Comparison of ENCODE assay signal across 1 cellular context in the genomic region with DNA sequence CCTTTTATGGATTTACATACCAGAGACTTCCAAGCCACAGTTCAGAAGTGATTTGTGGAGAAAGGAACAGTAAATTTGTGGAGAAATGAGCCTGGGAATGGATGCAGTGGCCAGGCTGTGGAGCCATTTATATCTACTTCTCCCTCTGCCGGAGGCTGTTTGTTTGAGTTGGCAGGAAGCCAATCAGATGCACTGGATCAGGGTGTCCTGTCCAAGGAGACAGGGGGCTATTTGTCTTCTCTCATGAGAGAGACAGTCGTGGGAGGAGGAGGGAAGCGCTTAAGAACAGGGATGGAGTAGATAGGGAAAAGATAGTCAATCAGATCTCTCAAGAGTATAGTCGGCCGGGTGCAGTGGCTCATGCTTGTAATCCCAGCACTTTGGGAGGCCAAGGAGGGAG.
A peak's percentile ranks its signal among the peaks of the same experiment; 100 is the strongest.
TF ChIP-seq lines count a peak whose summit lies in the region.

No MANE protein-coding gene starts in this region.

TF ChIP-seq in HEK293, 187 proteins besides CTCF, POLR2A, EP300 and RAD21 (continued from another document):
- TF ChIP-seq ZNF211 (tag by site-specific recombination; IDR thresholded peaks at IDR 0.05; ENCODE audit: low read depth) (no peak), ZNF629 (tag by site-specific recombination; IDR thresholded peaks at IDR 0.05) (no peak), ZBTB48 (tag by site-specific recombination; IDR thresholded peaks at IDR 0.05) (no peak), KLF16 (tag by site-specific recombination; IDR thresholded peaks at IDR 0.05) (no peak), KLF1 (tag by site-specific recombination; IDR thresholded peaks at IDR 0.05) (no peak), ZNF23 (tag by site-specific recombination; IDR thresholded peaks at IDR 0.05; ENCODE audit: borderline replicate concordance) (no peak), ZEB2 (tag by site-specific recombination; IDR thresholded peaks at IDR 0.05) (peak; percentile 66; the same call in 1 of the 2 replicates), ZNF701 (tag by site-specific recombination; IDR thresholded peaks at IDR 0.05) (no peak), ZNF521 (tag by site-specific recombination; IDR thresholded peaks at IDR 0.05) (no peak), ZNF48 (tag by site-specific recombination; IDR thresholded peaks at IDR 0.05) (no peak), ZNF114 (tag by site-specific recombination; IDR thresholded peaks at IDR 0.05) (no peak), ZNF501 (tag by site-specific recombination; IDR thresholded peaks at IDR 0.05) (no peak), SP3 (tag by site-specific recombination; IDR thresholded peaks at IDR 0.05) (no peak), ZNF37A (tag by site-specific recombination; IDR thresholded peaks at IDR 0.05) (no peak), ZNF830 (tag by site-specific recombination; IDR thresholded peaks at IDR 0.05; ENCODE audit: low read depth) (no peak), GLIS2 (tag by site-specific recombination; IDR thresholded peaks at IDR 0.05) (peak; percentile 45), ZNF366 (tag by site-specific recombination; conservative IDR thresholded peaks at IDR 0.05) (peak; percentile 63), ZFP37 (tag by site-specific recombination; IDR thresholded peaks at IDR 0.05) (no peak), ZSCAN30 (tag by site-specific recombination; IDR thresholded peaks at IDR 0.05) (no peak), HOXC10 (CRISPR knock-in tag; IDR thresholded peaks at IDR 0.05) (no peak), ZNF747 (tag by site-specific recombination; IDR thresholded peaks at IDR 0.05) (no peak), ZNF624 (tag by site-specific recombination; IDR thresholded peaks at IDR 0.05) (no peak), ZNF558 (tag by site-specific recombination; IDR thresholded peaks at IDR 0.05) (no peak), ZNF660 (tag by site-specific recombination; IDR thresholded peaks at IDR 0.05) (no peak; the same call in none of the 2 replicates), ZBTB1 (tag by site-specific recombination; IDR thresholded peaks at IDR 0.05) (no peak), ZNF2 (tag by site-specific recombination; IDR thresholded peaks at IDR 0.05) (no peak), SCRT2 (tag by site-specific recombination; IDR thresholded peaks at IDR 0.05) (no peak), ZNF311 (tag by site-specific recombination; IDR thresholded peaks at IDR 0.05; ENCODE audit: borderline replicate concordance) (no peak), ZNF791 (tag by site-specific recombination; IDR thresholded peaks at IDR 0.05) (no peak), ZNF658 (tag by site-specific recombination; IDR thresholded peaks at IDR 0.05) (no peak), ZNF335 (tag by site-specific recombination; conservative IDR thresholded peaks at IDR 0.05) (no peak), KLF9 (tag by site-specific recombination; IDR thresholded peaks at IDR 0.05; ENCODE audit: low read depth) (no peak), SETDB1 (IDR thresholded peaks at IDR 0.05; ENCODE audit: insufficient read length, low read length) (no peak), OSR2 (tag by site-specific recombination; IDR thresholded peaks at IDR 0.05) (peak; percentile 69), ZNF391 (tag by site-specific recombination; IDR thresholded peaks at IDR 0.05; ENCODE audit: borderline replicate concordance, low read depth) (no peak), KLF10 (tag by site-specific recombination; IDR thresholded peaks at IDR 0.05) (no peak), ZBTB7A (tag by site-specific recombination; IDR thresholded peaks at IDR 0.05; ENCODE audit: low read depth) (no peak), ZFP3 (tag by site-specific recombination; IDR thresholded peaks at IDR 0.05; ENCODE audit: low read depth) (no peak), ZBTB17 (tag by site-specific recombination; IDR thresholded peaks at IDR 0.05) (peak; percentile 90), ZNF350 (tag by site-specific recombination; IDR thresholded peaks at IDR 0.05) (no peak)
- TF ChIP-seq, protein P1, sequence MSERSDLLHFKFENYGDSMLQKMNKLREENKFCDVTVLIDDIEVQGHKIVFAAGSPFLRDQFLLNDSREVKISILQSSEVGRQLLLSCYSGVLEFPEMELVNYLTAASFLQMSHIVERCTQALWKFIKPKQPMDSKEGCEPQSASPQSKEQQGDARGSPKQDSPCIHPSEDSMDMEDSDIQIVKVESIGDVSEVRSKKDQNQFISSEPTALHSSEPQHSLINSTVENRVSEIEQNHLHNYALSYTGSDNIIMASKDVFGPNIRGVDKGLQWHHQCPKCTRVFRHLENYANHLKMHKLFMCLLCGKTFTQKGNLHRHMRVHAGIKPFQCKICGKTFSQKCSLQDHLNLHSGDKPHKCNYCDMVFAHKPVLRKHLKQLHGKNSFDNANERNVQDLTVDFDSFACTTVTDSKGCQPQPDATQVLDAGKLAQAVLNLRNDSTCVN (tag by site-specific recombination; optimal IDR thresholded peaks at IDR 0.05), result no peak
- TF ChIP-seq, protein P2, sequence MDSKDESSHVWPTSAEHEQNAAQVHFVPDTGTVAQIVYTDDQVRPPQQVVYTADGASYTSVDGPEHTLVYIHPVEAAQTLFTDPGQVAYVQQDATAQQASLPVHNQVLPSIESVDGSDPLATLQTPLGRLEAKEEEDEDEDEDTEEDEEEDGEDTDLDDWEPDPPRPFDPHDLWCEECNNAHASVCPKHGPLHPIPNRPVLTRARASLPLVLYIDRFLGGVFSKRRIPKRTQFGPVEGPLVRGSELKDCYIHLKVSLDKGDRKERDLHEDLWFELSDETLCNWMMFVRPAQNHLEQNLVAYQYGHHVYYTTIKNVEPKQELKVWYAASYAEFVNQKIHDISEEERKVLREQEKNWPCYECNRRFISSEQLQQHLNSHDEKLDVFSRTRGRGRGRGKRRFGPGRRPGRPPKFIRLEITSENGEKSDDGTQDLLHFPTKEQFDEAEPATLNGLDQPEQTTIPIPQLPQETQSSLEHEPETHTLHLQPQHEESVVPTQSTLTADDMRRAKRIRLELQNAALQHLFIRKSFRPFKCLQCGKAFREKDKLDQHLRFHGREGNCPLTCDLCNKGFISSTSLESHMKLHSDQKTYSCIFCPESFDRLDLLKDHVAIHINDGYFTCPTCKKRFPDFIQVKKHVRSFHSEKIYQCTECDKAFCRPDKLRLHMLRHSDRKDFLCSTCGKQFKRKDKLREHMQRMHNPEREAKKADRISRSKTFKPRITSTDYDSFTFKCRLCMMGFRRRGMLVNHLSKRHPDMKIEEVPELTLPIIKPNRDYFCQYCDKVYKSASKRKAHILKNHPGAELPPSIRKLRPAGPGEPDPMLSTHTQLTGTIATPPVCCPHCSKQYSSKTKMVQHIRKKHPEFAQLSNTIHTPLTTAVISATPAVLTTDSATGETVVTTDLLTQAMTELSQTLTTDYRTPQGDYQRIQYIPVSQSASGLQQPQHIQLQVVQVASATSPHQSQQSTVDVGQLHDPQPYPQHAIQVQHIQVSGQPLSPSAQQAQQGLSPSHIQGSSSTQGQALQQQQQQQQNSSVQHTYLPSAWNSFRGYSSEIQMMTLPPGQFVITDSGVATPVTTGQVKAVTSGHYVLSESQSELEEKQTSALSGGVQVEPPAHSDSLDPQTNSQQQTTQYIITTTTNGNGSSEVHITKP (tag by site-specific recombination; IDR thresholded peaks at IDR 0.05), result peak; percentile 30; the same call in 1 of the 2 replicates
- TF ChIP-seq, protein P3, sequence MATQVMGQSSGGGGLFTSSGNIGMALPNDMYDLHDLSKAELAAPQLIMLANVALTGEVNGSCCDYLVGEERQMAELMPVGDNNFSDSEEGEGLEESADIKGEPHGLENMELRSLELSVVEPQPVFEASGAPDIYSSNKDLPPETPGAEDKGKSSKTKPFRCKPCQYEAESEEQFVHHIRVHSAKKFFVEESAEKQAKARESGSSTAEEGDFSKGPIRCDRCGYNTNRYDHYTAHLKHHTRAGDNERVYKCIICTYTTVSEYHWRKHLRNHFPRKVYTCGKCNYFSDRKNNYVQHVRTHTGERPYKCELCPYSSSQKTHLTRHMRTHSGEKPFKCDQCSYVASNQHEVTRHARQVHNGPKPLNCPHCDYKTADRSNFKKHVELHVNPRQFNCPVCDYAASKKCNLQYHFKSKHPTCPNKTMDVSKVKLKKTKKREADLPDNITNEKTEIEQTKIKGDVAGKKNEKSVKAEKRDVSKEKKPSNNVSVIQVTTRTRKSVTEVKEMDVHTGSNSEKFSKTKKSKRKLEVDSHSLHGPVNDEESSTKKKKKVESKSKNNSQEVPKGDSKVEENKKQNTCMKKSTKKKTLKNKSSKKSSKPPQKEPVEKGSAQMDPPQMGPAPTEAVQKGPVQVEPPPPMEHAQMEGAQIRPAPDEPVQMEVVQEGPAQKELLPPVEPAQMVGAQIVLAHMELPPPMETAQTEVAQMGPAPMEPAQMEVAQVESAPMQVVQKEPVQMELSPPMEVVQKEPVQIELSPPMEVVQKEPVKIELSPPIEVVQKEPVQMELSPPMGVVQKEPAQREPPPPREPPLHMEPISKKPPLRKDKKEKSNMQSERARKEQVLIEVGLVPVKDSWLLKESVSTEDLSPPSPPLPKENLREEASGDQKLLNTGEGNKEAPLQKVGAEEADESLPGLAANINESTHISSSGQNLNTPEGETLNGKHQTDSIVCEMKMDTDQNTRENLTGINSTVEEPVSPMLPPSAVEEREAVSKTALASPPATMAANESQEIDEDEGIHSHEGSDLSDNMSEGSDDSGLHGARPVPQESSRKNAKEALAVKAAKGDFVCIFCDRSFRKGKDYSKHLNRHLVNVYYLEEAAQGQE (tag by site-specific recombination; IDR thresholded peaks at IDR 0.05), result no peak; the same call in 1 of the 2 replicates
- TF ChIP-seq, protein P4, sequence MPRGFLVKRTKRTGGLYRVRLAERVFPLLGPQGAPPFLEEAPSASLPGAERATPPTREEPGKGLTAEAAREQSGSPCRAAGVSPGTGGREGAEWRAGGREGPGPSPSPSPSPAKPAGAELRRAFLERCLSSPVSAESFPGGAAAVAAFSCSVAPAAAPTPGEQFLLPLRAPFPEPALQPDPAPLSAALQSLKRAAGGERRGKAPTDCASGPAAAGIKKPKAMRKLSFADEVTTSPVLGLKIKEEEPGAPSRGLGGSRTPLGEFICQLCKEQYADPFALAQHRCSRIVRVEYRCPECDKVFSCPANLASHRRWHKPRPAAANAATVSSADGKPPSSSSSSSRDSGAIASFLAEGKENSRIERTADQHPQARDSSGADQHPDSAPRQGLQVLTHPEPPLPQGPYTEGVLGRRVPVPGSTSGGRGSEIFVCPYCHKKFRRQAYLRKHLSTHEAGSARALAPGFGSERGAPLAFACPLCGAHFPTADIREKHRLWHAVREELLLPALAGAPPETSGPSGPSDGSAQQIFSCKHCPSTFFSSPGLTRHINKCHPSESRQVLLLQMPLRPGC (tag by site-specific recombination; IDR thresholded peaks at IDR 0.05), result no peak
- TF ChIP-seq, protein P5, sequence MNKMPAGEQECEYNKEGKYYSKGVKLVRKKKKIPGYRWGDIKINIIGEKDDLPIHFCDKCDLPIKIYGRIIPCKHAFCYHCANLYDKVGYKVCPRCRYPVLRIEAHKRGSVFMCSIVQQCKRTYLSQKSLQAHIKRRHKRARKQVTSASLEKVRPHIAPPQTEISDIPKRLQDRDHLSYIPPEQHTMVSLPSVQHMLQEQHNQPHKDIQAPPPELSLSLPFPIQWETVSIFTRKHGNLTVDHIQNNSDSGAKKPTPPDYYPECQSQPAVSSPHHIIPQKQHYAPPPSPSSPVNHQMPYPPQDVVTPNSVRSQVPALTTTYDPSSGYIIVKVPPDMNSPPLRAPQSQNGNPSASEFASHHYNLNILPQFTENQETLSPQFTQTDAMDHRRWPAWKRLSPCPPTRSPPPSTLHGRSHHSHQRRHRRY (tag by site-specific recombination; IDR thresholded peaks at IDR 0.05), result no peak
- TF ChIP-seq, protein P6, sequence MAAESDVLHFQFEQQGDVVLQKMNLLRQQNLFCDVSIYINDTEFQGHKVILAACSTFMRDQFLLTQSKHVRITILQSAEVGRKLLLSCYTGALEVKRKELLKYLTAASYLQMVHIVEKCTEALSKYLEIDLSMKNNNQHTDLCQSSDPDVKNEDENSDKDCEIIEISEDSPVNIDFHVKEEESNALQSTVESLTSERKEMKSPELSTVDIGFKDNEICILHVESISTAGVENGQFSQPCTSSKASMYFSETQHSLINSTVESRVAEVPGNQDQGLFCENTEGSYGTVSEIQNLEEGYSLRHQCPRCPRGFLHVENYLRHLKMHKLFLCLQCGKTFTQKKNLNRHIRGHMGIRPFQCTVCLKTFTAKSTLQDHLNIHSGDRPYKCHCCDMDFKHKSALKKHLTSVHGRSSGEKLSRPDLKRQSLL (tag by site-specific recombination; IDR thresholded peaks at IDR 0.05), result no peak
- TF ChIP-seq, protein P7, sequence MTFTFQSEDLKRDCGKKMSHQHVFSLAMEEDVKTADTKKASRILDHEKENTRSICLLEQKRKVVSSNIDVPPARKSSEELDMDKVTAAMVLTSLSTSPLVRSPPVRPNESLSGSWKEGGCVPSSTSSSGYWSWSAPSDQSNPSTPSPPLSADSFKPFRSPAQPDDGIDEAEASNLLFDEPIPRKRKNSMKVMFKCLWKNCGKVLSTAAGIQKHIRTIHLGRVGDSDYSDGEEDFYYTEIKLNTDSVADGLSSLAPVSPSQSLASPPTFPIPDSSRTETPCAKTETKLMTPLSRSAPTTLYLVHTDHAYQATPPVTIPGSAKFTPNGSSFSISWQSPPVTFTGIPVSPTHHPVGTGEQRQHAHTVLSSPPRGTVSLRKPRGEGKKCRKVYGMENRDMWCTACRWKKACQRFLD (tag by site-specific recombination; IDR thresholded peaks at IDR 0.05), result no peak
- TF ChIP-seq, protein P8, sequence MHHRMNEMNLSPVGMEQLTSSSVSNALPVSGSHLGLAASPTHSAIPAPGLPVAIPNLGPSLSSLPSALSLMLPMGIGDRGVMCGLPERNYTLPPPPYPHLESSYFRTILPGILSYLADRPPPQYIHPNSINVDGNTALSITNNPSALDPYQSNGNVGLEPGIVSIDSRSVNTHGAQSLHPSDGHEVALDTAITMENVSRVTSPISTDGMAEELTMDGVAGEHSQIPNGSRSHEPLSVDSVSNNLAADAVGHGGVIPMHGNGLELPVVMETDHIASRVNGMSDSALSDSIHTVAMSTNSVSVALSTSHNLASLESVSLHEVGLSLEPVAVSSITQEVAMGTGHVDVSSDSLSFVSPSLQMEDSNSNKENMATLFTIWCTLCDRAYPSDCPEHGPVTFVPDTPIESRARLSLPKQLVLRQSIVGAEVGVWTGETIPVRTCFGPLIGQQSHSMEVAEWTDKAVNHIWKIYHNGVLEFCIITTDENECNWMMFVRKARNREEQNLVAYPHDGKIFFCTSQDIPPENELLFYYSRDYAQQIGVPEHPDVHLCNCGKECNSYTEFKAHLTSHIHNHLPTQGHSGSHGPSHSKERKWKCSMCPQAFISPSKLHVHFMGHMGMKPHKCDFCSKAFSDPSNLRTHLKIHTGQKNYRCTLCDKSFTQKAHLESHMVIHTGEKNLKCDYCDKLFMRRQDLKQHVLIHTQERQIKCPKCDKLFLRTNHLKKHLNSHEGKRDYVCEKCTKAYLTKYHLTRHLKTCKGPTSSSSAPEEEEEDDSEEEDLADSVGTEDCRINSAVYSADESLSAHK (tag by site-specific recombination; IDR thresholded peaks at IDR 0.05), result 0 out of 2 replicates have a peak, but pooled peaks have one; percentile 33
